37 cellular contexts compared by ENCODE assay signal in genomic region chr1:246519514-246519913, GRCh38.
"Had no signal": no experiment of that assay in that cellular context is flagged by ENCODE, and none has a peak within 500 bp of the region (broad histone marks: within the 10 kb centered on the region; RNA-seq: fewer than 3 reads in every experiment).

No MANE protein-coding gene starts in this region.

- H3K4me3 ChIP-seq: adrenal gland, ascending aorta, body of pancreas, breast epithelium, cardiac muscle cell had no signal

- H3K4me1 Mint-ChIP-seq: activated naive CD4-positive, alpha-beta T cell treated with anti-CD3 and anti-CD28 coated beads, Interleukin-2, amount 50 U/mL, for 24 hours; activated naive CD8-positive, alpha-beta T cell treated with anti-CD3 and anti-CD28 coated beads for 36 hours; activated naive CD8-positive, alpha-beta T cell treated with anti-CD3 and anti-CD28 coated beads, Interleukin-2, amount 50 U/mL, for 24 hours; brain; central memory CD8-positive, alpha-beta T cell had no signal

- H3K4me1 ChIP-seq: adrenal gland, ascending aorta, body of pancreas, breast epithelium had no signal

- H3K9me3 Mint-ChIP-seq: activated naive CD4-positive, alpha-beta T cell treated with anti-CD3 and anti-CD28 coated beads, Interleukin-2, amount 50 U/mL, for 24 hours; central memory CD8-positive, alpha-beta T cell had no signal

- H3K4me3 Mint-ChIP-seq: activated naive CD4-positive, alpha-beta T cell treated with anti-CD3 and anti-CD28 coated beads for 36 hours; activated naive CD4-positive, alpha-beta T cell treated with anti-CD3 and anti-CD28 coated beads, Interleukin-2, amount 10 ng/mL, durations not matched to agents 7 days and 5 days; activated naive CD4-positive, alpha-beta T cell treated with anti-CD3 and anti-CD28 coated beads, Interleukin-2, amount 50 U/mL, for 24 hours; activated naive CD8-positive, alpha-beta T cell; activated naive CD8-positive, alpha-beta T cell treated with anti-CD3 and anti-CD28 coated beads for 36 hours; activated naive CD8-positive, alpha-beta T cell treated with anti-CD3 and anti-CD28 coated beads, Interleukin-2, amount 10 ng/mL, durations not matched to agents 7 days and 5 days; activated naive CD8-positive, alpha-beta T cell treated with anti-CD3 and anti-CD28 coated beads, Interleukin-2, amount 50 U/mL, for 24 hours; activated T-cell treated with anti-CD3 and anti-CD28 coated beads, Interleukin-2, amount 50 U/mL, for 24 hours; activated T-cell treated with anti-CD3 and anti-CD28 coated beads, Interleukin-2, amount 50 U/mL, for 4 hours; activated T-cell treated with anti-CD3 and anti-CD28 coated beads, Interleukin-2, amount 50 U/mL, for 72 hours; activated T-helper 1 cell treated with anti-CD3 and anti-CD28 coated beads, Interleukin-12 subunit alpha, Interleukin-12 subunit beta, Interleukin-2, Interleukin-4 antibody, amounts not matched to agents 30 ng/mL and 10 ng/mL and 1 ng/mL, durations not matched to agents 14 hours and 24 hours and 36 hours; activated T-helper 17 cell treated with anti-CD3 and anti-CD28 coated beads, Interleukin-2, amount 50 U/mL, for 72 hours; brain; central memory CD8-positive, alpha-beta T cell had no signal

- DNase-seq: activated effector memory CD4-positive, alpha-beta T cell treated with anti-CD3 and anti-CD28 coated beads, Interleukin-2, amount 50 U/mL, for 16 hours; activated effector memory CD4-positive, alpha-beta T cell treated with Interleukin-2 at 50 U/mL for 16 hours; activated gamma-delta T cell; activated gamma-delta T cell treated with Interleukin-2 at 50 U/mL for 16 hours; activated naive CD4-positive, alpha-beta T cell; activated naive CD4-positive, alpha-beta T cell treated with anti-CD3 and anti-CD28 coated beads for 36 hours; activated naive CD4-positive, alpha-beta T cell treated with anti-CD3 and anti-CD28 coated beads, Interleukin-2, amount 10 ng/mL, durations not matched to agents 7 days and 5 days; activated naive CD4-positive, alpha-beta T cell treated with anti-CD3 and anti-CD28 coated beads, Interleukin-2, amount 50 U/mL, for 16 hours; activated naive CD4-positive, alpha-beta T cell treated with Interleukin-2 at 50 U/mL for 16 hours; activated naive CD8-positive, alpha-beta T cell treated with anti-CD3 and anti-CD28 coated beads for 36 hours; activated naive CD8-positive, alpha-beta T cell treated with anti-CD3 and anti-CD28 coated beads, Interleukin-2, amount 10 ng/mL, durations not matched to agents 7 days and 5 days; activated naive CD8-positive, alpha-beta T cell treated with anti-CD3 and anti-CD28 coated beads, Interleukin-2, amount 50 U/mL, for 24 hours; activated T-cell treated with anti-CD3 and anti-CD28 coated beads, Interleukin-2, amount 50 U/mL, for 24 hours; activated T-cell treated with anti-CD3 and anti-CD28 coated beads, Interleukin-2, amount 50 U/mL, for 4 hours; activated T-cell treated with anti-CD3 and anti-CD28 coated beads, Interleukin-2, amount 50 U/mL, for 48 hours; activated T-cell treated with anti-CD3 and anti-CD28 coated beads, Interleukin-2, amount 50 U/mL, for 72 hours; amniotic stem cell; amygdala; anterior cingulate cortex; aorta; body of pancreas; brain microvascular endothelial cell; caudate nucleus; central memory CD4-positive, alpha-beta T cell; cerebellar nuclear complex had no signal

- H3K36me3 ChIP-seq: adrenal gland, ascending aorta, brain microvascular endothelial cell, breast epithelium, cardiac muscle cell had no signal

- H3K27ac Mint-ChIP-seq: activated naive CD4-positive, alpha-beta T cell treated with anti-CD3 and anti-CD28 coated beads for 36 hours; activated naive CD4-positive, alpha-beta T cell treated with anti-CD3 and anti-CD28 coated beads, Interleukin-2, amount 10 ng/mL, durations not matched to agents 7 days and 5 days; activated naive CD4-positive, alpha-beta T cell treated with anti-CD3 and anti-CD28 coated beads, Interleukin-2, amount 50 U/mL, for 24 hours; activated naive CD4-positive, alpha-beta T cell treated with anti-CD3 and anti-CD28 coated beads, Interleukin-2, amount 50 U/mL, for 72 hours; activated naive CD8-positive, alpha-beta T cell; activated naive CD8-positive, alpha-beta T cell treated with anti-CD3 and anti-CD28 coated beads for 36 hours; activated naive CD8-positive, alpha-beta T cell treated with anti-CD3 and anti-CD28 coated beads, Interleukin-2, amount 10 ng/mL, durations not matched to agents 7 days and 5 days; activated naive CD8-positive, alpha-beta T cell treated with anti-CD3 and anti-CD28 coated beads, Interleukin-2, amount 50 U/mL, for 24 hours; activated T-cell treated with anti-CD3 and anti-CD28 coated beads, Interleukin-2, amount 50 U/mL, for 24 hours; activated T-cell treated with anti-CD3 and anti-CD28 coated beads, Interleukin-2, amount 50 U/mL, for 72 hours; activated T-helper 1 cell treated with anti-CD3 and anti-CD28 coated beads, Interleukin-12 subunit alpha, Interleukin-12 subunit beta, Interleukin-2, Interleukin-4 antibody, amounts not matched to agents 30 ng/mL and 10 ng/mL and 1 ng/mL, durations not matched to agents 14 hours and 24 hours and 36 hours; activated T-helper 17 cell treated with anti-CD3 and anti-CD28 coated beads, Interleukin-2, amount 50 U/mL, for 72 hours; activated T-helper 2 cell treated with anti-CD3 and anti-CD28 coated beads, Interferon-gamma antibody, Interleukin-2, Interleukin-4, amounts not matched to agents 10 μg/mL and 5 μg/mL and 100 μg/mL, durations not matched to agents 14 hours and 24 hours and 36 hours; brain had no signal

- ATAC-seq: activated naive CD4-positive, alpha-beta T cell treated with anti-CD3 and anti-CD28 coated beads, Interleukin-2, amount 50 U/mL, for 72 hours; activated naive CD8-positive, alpha-beta T cell treated with anti-CD3 and anti-CD28 coated beads, Interleukin-2, amount 50 U/mL, for 24 hours; activated T-cell treated with anti-CD3 and anti-CD28 coated beads, Interleukin-2, amount 50 U/mL, for 4 hours; activated T-cell treated with anti-CD3 and anti-CD28 coated beads, Interleukin-2, amount 50 U/mL, for 72 hours; activated T-helper 17 cell treated with anti-CD3 and anti-CD28 coated beads, Interleukin-2, amount 50 U/mL, for 72 hours; body of pancreas had no signal

- H3K27me3 Mint-ChIP-seq: activated naive CD4-positive, alpha-beta T cell treated with anti-CD3 and anti-CD28 coated beads, Interleukin-2, amount 10 ng/mL, durations not matched to agents 7 days and 5 days; activated naive CD4-positive, alpha-beta T cell treated with anti-CD3 and anti-CD28 coated beads, Interleukin-2, amount 50 U/mL, for 24 hours; activated naive CD8-positive, alpha-beta T cell; activated naive CD8-positive, alpha-beta T cell treated with anti-CD3 and anti-CD28 coated beads for 36 hours; activated naive CD8-positive, alpha-beta T cell treated with anti-CD3 and anti-CD28 coated beads, Interleukin-2, amount 10 ng/mL, durations not matched to agents 7 days and 5 days; activated naive CD8-positive, alpha-beta T cell treated with anti-CD3 and anti-CD28 coated beads, Interleukin-2, amount 50 U/mL, for 24 hours; activated T-cell treated with anti-CD3 and anti-CD28 coated beads, Interleukin-2, amount 50 U/mL, for 24 hours; activated T-helper 17 cell treated with anti-CD3 and anti-CD28 coated beads, Interleukin-2, amount 50 U/mL, for 72 hours; central memory CD8-positive, alpha-beta T cell had no signal

- H3K27ac ChIP-seq: adrenal gland, ascending aorta, body of pancreas, brain microvascular endothelial cell, breast epithelium, cardiac muscle cell had no signal

- H3K36me3 Mint-ChIP-seq: activated naive CD4-positive, alpha-beta T cell treated with anti-CD3 and anti-CD28 coated beads, Interleukin-2, amount 50 U/mL, for 24 hours; activated naive CD8-positive, alpha-beta T cell treated with anti-CD3 and anti-CD28 coated beads for 36 hours; activated naive CD8-positive, alpha-beta T cell treated with anti-CD3 and anti-CD28 coated beads, Interleukin-2, amount 10 ng/mL, durations not matched to agents 7 days and 5 days; brain had no signal

- H3K27me3 ChIP-seq: adrenal gland, ascending aorta, body of pancreas, brain microvascular endothelial cell, breast epithelium, cardiac muscle cell had no signal
